Comparison of ENCODE assay signal across 8 cellular contexts in genomic region chr17:7626307-7626706, GRCh38. TPM values are rescaled to one million over a fixed set of nuclear protein-coding genes. Genes with fewer than 3 reads are reported as not detected.
DNase-seq lines count a peak whose midpoint lies in the region; ATAC-seq and TF ChIP-seq lines count a peak whose summit lies in the region.

No MANE protein-coding gene starts in this region.

- 93 to 100% methylated on average over 5 to 6 of the region's 7 CpGs for WGBS in mesodermal cell (ENCODE audit: insufficient coverage in 2 of 2), 2 experiments

- H3K9me3 ChIP-seq in HUES48 (ENCODE audit: control insufficient read depth, insufficient read depth, low read length): no peaks in the 10 kb centered on the region
- H3K9me3 ChIP-seq in mesodermal cell (ENCODE audit: control insufficient read depth, low read length): no peaks in the 10 kb centered on the region

- H3K27ac ChIP-seq in ACC112 (ENCODE audit: low read depth, low read length) (no peak overlapping the region), HUES48 (ENCODE audit: low read depth, low read length) (no peak overlapping the region), mesodermal cell (ENCODE audit: low read depth, low read length, severe bottlenecking) (no peak overlapping the region)

- no peak for TF ChIP-seq CTCF in chondrocyte (IDR thresholded peaks at IDR 0.05)

- no peaks in the 10 kb centered on the region for H3K9me3 Mint-ChIP-seq in chondrocyte (ENCODE audit: low read depth)

- no peak overlapping the region for H2AFZ ChIP-seq in ACC112 (ENCODE audit: low read length, unreplicated experiment)

- ATAC-seq in HG02642 (IDR thresholded peaks at IDR 0.05; ENCODE audit: poor library complexity, unreplicated experiment): no peak

- no peak overlapping the region for H3K9ac ChIP-seq in HUES48 (ENCODE audit: low read depth, low read length)

- peak overlapping the region; percentile 89 for H3K4me3 Mint-ChIP-seq in chondrocyte (ENCODE audit: unreplicated experiment)

- peaks cover 2% of the 10 kb centered on the region for H3K36me3 Mint-ChIP-seq in chondrocyte (ENCODE audit: low read depth)

- H3K27me3 ChIP-seq in ACC112 (ENCODE audit: insufficient read depth, low read length): no peaks in the 10 kb centered on the region
- H3K27me3 ChIP-seq in HUES48 (ENCODE audit: control insufficient read depth, insufficient read depth, low read length): no peaks in the 10 kb centered on the region

- H3K27me3 Mint-ChIP-seq in chondrocyte (ENCODE audit: low read depth): no peaks in the 10 kb centered on the region

- DNase-seq in chondrocyte (ENCODE audit: low spot score): no peak
- no peak for DNase-seq in NCI-H2081 treated with DMSO at 0.1 percent for 48 hours (lab: John Stamatoyannopoulos, UW)
- DNase-seq in stimulated activated CD4-positive, alpha-beta T cell treated with anti-CD3 and anti-CD28 coated beads, Interleukin-4, amount 100 ng/mL, for 24 hours: no peak
- no peak for DNase-seq in superior temporal gyrus (ENCODE audit: extremely low spot score)

- H3K4me3 ChIP-seq in ACC112 (ENCODE audit: low read depth, low read length) (peak overlapping the region; percentile 100), HUES48 (ENCODE audit: low read depth, low read length) (peak overlapping the region; percentile 95; the same call in 1 of the 2 replicates), mesodermal cell (ENCODE audit: extremely low read depth, insufficient read depth, low read length, poor library complexity, severe bottlenecking) (peak overlapping the region; percentile 83)

- H3K79me2 ChIP-seq in ACC112 (ENCODE audit: control insufficient read depth, insufficient read depth, low read length, unreplicated experiment): peaks cover 9% of the 10 kb centered on the region

- H3K36me3 ChIP-seq in ACC112 (ENCODE audit: insufficient read depth, low read length) (no peaks in the 10 kb centered on the region), HUES48 (ENCODE audit: control insufficient read depth, insufficient read depth, low read length) (no peaks in the 10 kb centered on the region), mesodermal cell (ENCODE audit: control insufficient read depth, insufficient read depth, low read length) (peaks cover 10% of the 10 kb centered on the region)

- H3K4me1 Mint-ChIP-seq in chondrocyte (ENCODE audit: low read depth): peaks cover 14% of the 10 kb centered on the region

- no peak overlapping the region for H3K27ac Mint-ChIP-seq in chondrocyte (ENCODE audit: unreplicated experiment)

- H3K4me1 ChIP-seq in ACC112 (ENCODE audit: control insufficient read depth, insufficient read depth, low read length, unreplicated experiment) (no peaks in the 10 kb centered on the region), HUES48 (ENCODE audit: control insufficient read depth, insufficient read depth, low read length) (peaks cover 6% of the 10 kb centered on the region; the same call in 1 of the 2 replicates), mesodermal cell (ENCODE audit: control insufficient read depth, insufficient read depth, low read length, poor library complexity, severe bottlenecking) (peaks cover 5% of the 10 kb centered on the region)

RNA-seq across cellular contexts. Expression of gene SAT2, which starts 1.3 kb away (rescaled TPM):
- total RNA-seq in chondrocyte: 82.1 to 85.0 TPM (median 84.9 TPM) in 3 replicates
- polyA plus RNA-seq in mesodermal cell (2013, experiment 1 of 2): 47.3 TPM
- polyA plus RNA-seq in mesodermal cell (2013, experiment 2 of 2): 46.5 TPM

RNA-seq across cellular contexts. Expression of gene SHBG, which starts 3.6 kb away (rescaled TPM):
- 0.67 to 1.2 TPM (median 0.92 TPM) in 3 replicates for total RNA-seq in chondrocyte
- 1.4 TPM for polyA plus RNA-seq in mesodermal cell (2013, experiment 1 of 2)
- 0.66 TPM for polyA plus RNA-seq in mesodermal cell (2013, experiment 2 of 2)

RNA-seq across cellular contexts. Expression of gene FXR2, which starts 11.6 kb away (rescaled TPM):
- 48.4 to 53.7 TPM (median 52.5 TPM) in 3 replicates for total RNA-seq in chondrocyte
- 41.8 TPM for polyA plus RNA-seq in mesodermal cell (2013, experiment 1 of 2)
- 35.2 TPM for polyA plus RNA-seq in mesodermal cell (2013, experiment 2 of 2)

RNA-seq across cellular contexts. Expression of gene ATP1B2, which starts 24.4 kb away (rescaled TPM):
- 0.77 to 2.2 TPM (median 0.90 TPM) in 3 replicates for total RNA-seq in chondrocyte
- polyA plus RNA-seq in mesodermal cell (2013, experiment 1 of 2): 27.8 TPM
- 22.7 TPM for polyA plus RNA-seq in mesodermal cell (2013, experiment 2 of 2)

RNA-seq across cellular contexts. Expression of gene SOX15, which starts 36.4 kb away (rescaled TPM):
- 0.32 to 0.39 TPM in 2 of 3 replicates, not detected in the other for total RNA-seq in chondrocyte
- polyA plus RNA-seq in mesodermal cell (2013, experiment 1 of 2): not detected
- 0.61 TPM for polyA plus RNA-seq in mesodermal cell (2013, experiment 2 of 2)
